ENCODE assay signal across 18 cellular contexts in the genomic region with DNA sequence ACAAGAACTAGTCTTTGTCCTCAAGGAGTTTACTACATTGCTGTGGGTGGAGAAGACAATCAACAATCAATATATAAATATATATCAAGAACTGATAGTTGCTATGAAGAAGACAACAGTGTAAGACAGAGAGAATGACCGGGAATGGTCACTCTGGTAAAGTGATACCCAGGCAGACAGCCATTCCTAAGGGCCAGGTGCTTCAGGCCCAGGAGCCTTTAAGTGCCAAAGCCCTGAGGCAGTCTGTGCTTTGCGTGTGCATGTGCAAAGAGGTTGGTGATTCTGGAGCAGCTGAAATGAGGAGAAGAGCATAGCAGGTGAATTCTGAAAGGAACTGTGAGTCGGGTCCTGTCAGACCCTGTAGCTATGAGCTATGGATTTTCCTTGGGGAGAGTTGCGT.
A peak's percentile ranks its signal among the peaks of the same experiment; 100 is the strongest.
DNase-seq lines count a peak whose midpoint lies in the region; ATAC-seq and TF ChIP-seq lines count a peak whose summit lies in the region.
"Had no signal": no experiment of that assay in that cellular context is flagged by ENCODE, and none has a peak within 500 bp of the region (broad histone marks: within the 10 kb centered on the region; RNA-seq: fewer than 3 reads in every experiment).

No MANE protein-coding gene starts in this region.

- intact Hi-C loops in gastrocnemius medialis (cut with DNase I; ENCODE audit: low total_unique reads), result loop anchor here (10.0 kb wide), 1 partner anchor 155 kb away; a partner anchor contains a TSS

- H3K9me3 Mint-ChIP-seq in activated naive CD4-positive, alpha-beta T cell treated with anti-CD3 and anti-CD28 coated beads, Interleukin-2, amount 50 U/mL, for 24 hours, result no peaks in the 10 kb centered on the region
- no peaks in the 10 kb centered on the region for H3K9me3 Mint-ChIP-seq in activated naive CD4-positive, alpha-beta T cell treated with anti-CD3 and anti-CD28 coated beads, Interleukin-2, amount 50 U/mL, for 72 hours
- H3K9me3 Mint-ChIP-seq: CD4-positive, CD25-positive, alpha-beta regulatory T cell; CD8-positive, alpha-beta T cell had no signal

- H3K27me3 Mint-ChIP-seq in activated naive CD4-positive, alpha-beta T cell treated with anti-CD3 and anti-CD28 coated beads, Interleukin-2, amount 50 U/mL, for 24 hours, result peaks cover 7% of the 10 kb centered on the region

- no peak for DNase-seq in activated naive CD4-positive, alpha-beta T cell treated with anti-CD3 and anti-CD28 coated beads, Interleukin-2, amount 50 U/mL, for 72 hours (ENCODE audit: low spot score in 2 of 2)
- DNase-seq in NCI-H69 (lab: John Stamatoyannopoulos, UW) (peak; percentile 18), gastrocnemius medialis (peak in 1 of 2 donors; percentile 16), MV-4-11 (lab: John Stamatoyannopoulos, UW) (no peak), Ammon's horn (ENCODE audit: low spot score) (no peak)
- DNase-seq: Caco-2; CD4-positive, CD25-positive, alpha-beta regulatory T cell; CD8-positive, alpha-beta T cell; DMS153; DND-41; GM23248; H7; HCEC 1CT had no signal

- peak overlapping the region; percentile 27 for H3K27ac Mint-ChIP-seq in activated naive CD4-positive, alpha-beta T cell treated with anti-CD3 and anti-CD28 coated beads, Interleukin-2, amount 50 U/mL, for 24 hours
- H3K27ac Mint-ChIP-seq in activated naive CD4-positive, alpha-beta T cell treated with anti-CD3 and anti-CD28 coated beads, Interleukin-2, amount 50 U/mL, for 72 hours, result peak overlapping the region in 1 of 2 donors; percentile 1
- H3K27ac Mint-ChIP-seq: B cell; CD8-positive, alpha-beta T cell had no signal

- H3K9me3 ChIP-seq in gastrocnemius medialis, result no peaks in the 10 kb centered on the region
- H3K9me3 ChIP-seq: BLaER1, Caco-2 had no signal

- H3K4me1 Mint-ChIP-seq in activated naive CD4-positive, alpha-beta T cell treated with anti-CD3 and anti-CD28 coated beads, Interleukin-2, amount 50 U/mL, for 24 hours, result no peaks in the 10 kb centered on the region
- H3K4me1 Mint-ChIP-seq: CD4-positive, CD25-positive, alpha-beta regulatory T cell had no signal

- no peak for TF ChIP-seq CTCF in gastrocnemius medialis (IDR thresholded peaks at IDR 0.05 in 4 of 5, conservative IDR thresholded peaks at IDR 0.05 in 1 of 5)

- no peak overlapping the region for H3K4me3 Mint-ChIP-seq in activated naive CD4-positive, alpha-beta T cell treated with anti-CD3 and anti-CD28 coated beads, Interleukin-2, amount 50 U/mL, for 24 hours
- H3K4me3 Mint-ChIP-seq: B cell; CD4-positive, CD25-positive, alpha-beta regulatory T cell; CD8-positive, alpha-beta T cell had no signal

- no peaks in the 10 kb centered on the region for H3K36me3 ChIP-seq in gastrocnemius medialis
- H3K36me3 ChIP-seq: BLaER1 had no signal

- H3K4me3 ChIP-seq in gastrocnemius medialis, result no peak overlapping the region
- H3K4me3 ChIP-seq: BLaER1, GM12878, GM23248 had no signal

- no peak for TF ChIP-seq POLR2A in gastrocnemius medialis (IDR thresholded peaks at IDR 0.05)

- ATAC-seq in activated naive CD4-positive, alpha-beta T cell treated with anti-CD3 and anti-CD28 coated beads, Interleukin-2, amount 50 U/mL, for 72 hours, result no peak
- ATAC-seq in gastrocnemius medialis, result peak; percentile 52 to 56
- ATAC-seq: CD8-positive, alpha-beta T cell; GM12878 had no signal

- no peak overlapping the region for H3K27ac ChIP-seq in gastrocnemius medialis
- H3K27ac ChIP-seq: BLaER1, C4-2B, GM23248 had no signal

- in situ Hi-C loops in gastrocnemius medialis (cut with MboI; ENCODE audit: low sequenced_read_pairs in 4 of 4), result loop anchor here in 3 of 4 donors (25.0 kb wide), 2 partner anchors 167 to 517 kb away; no protein-coding TSS in a partner anchor

- no peaks in the 10 kb centered on the region for H3K36me3 Mint-ChIP-seq in activated naive CD4-positive, alpha-beta T cell treated with anti-CD3 and anti-CD28 coated beads, Interleukin-2, amount 50 U/mL, for 24 hours
- no peaks in the 10 kb centered on the region for H3K36me3 Mint-ChIP-seq in activated naive CD4-positive, alpha-beta T cell treated with anti-CD3 and anti-CD28 coated beads, Interleukin-2, amount 50 U/mL, for 72 hours
- H3K36me3 Mint-ChIP-seq: CD4-positive, CD25-positive, alpha-beta regulatory T cell; CD8-positive, alpha-beta T cell had no signal

- H3K4me1 ChIP-seq in gastrocnemius medialis, result peaks cover 0 to 17% of the 10 kb centered on the region in 2 donors
- H3K4me1 ChIP-seq: BLaER1, Caco-2 had no signal

- no peaks in the 10 kb centered on the region for H3K27me3 ChIP-seq in gastrocnemius medialis
- H3K27me3 ChIP-seq: BLaER1 had no signal

Comparison
In these comparisons a context has a peak if more than half of its experiments do, and no peak if none do; other contexts are left out.
1. ATAC-seq: peak in gastrocnemius medialis (2 of 2); none in activated naive CD4-positive, alpha-beta T cell treated with anti-CD3 and anti-CD28 coated beads, Interleukin-2, amount 50 U/mL, for 72 hours (0 of 2).